ENCODE assay signal across 9 cellular contexts in the genomic region with DNA sequence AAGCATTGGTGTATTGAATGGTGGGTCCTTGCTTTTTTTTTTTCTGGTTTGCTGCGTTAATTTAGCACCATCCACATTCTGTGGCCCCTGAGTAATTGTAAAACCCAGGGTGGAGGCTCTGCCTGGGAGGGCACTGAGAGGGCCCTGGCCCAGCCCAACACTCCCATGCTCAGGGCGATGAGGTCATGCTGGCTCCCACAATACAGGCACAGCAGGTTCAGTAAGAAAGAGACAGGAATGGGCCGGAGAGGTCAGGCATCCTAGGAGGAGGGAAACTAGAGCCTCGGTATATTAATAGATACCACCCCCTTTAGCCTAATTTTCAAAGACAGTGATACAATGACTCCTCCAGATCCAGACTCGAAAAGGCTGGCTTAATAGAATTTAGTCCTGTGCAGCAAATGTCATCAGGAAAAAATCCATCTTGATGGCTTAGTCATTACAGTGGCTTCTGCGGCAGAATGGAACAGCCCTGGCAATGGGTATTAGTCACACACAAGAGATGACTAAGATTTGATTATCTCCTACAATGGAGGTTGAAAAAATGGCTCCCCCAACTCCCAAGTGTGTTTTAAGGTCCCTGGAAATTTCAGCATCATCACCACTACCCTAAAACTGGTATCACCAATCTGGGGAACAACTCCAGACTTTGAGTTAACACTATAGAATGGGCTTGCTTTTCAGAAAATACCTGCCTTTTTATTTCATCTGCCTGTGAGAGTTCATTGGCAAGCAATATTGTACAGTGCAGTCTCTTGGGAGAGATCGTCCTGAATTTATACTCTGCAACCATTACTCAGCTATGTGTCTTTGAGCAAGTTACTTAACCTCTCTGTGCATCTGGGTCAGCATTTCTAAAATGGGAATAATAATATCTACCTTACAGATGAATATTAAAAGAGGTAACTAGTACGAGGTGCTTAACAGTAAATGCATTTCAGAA. TPM values are rescaled to one million over a fixed set of nuclear protein-coding genes. Genes with fewer than 3 reads are reported as not detected.
DNase-seq lines count a peak whose midpoint lies in the region; ATAC-seq and TF ChIP-seq lines count a peak whose summit lies in the region.
"Had no signal": no experiment of that assay in that cellular context is flagged by ENCODE, and none has a peak within 500 bp of the region (broad histone marks: within the 10 kb centered on the region; RNA-seq: fewer than 3 reads in every experiment).

No MANE protein-coding gene starts in this region.

- BruUV-seq in PC-9 (replicated peaks; lab: Mats Ljungman, UMichigan): no TSS peak

- TF ChIP-seq POLR2A in vagina (IDR thresholded peaks at IDR 0.05): no peak

- intact Hi-C loops in PC-9 (cut with micrococcal nuclease; ENCODE audit: unreplicated experiment): loop anchor here (1.0 to 10.0 kb wide), 6 partner anchors 22 to 406 kb away; a partner anchor contains a TSS
- intact Hi-C loops in vagina (cut with DNase I): loop anchor here (10.0 kb wide), 1 partner anchor 46 kb away; a partner anchor contains a TSS

- no peak overlapping the region for H2AK5ac ChIP-seq in mesenchymal stem cell (ENCODE audit: low read length, severe bottlenecking)

- 5% methylated on average over 5 of the region's 8 CpGs for WGBS in mesenchymal stem cell

- H3K23ac ChIP-seq in mesenchymal stem cell (ENCODE audit: low read length in 2 of 2): no peak overlapping the region

- no peaks in the 10 kb centered on the region for H3K79me2 ChIP-seq in PC-9 (ENCODE audit: low read depth)

- H3K4ac ChIP-seq in mesenchymal stem cell (ENCODE audit: low read depth in 1 of 2, low read length in 2 of 2): peak overlapping the region; percentile 17 to 35

- H3K9ac ChIP-seq in mesenchymal stem cell (ENCODE audit: low read length): peak overlapping the region; percentile 73

- no peak for TF ChIP-seq CTCF in PC-9 (conservative IDR thresholded peaks at IDR 0.05)
- no peak for TF ChIP-seq CTCF in vagina (IDR thresholded peaks at IDR 0.05)

- H3K14ac ChIP-seq in mesenchymal stem cell (ENCODE audit: low read length in 2 of 2): no peak overlapping the region

- H4K20me1 ChIP-seq in PC-9 (ENCODE audit: insufficient read depth): no peaks in the 10 kb centered on the region

- no peaks in the 10 kb centered on the region for H3K9me2 ChIP-seq in PC-9 (ENCODE audit: insufficient read depth)

- H3K18ac ChIP-seq in mesenchymal stem cell (ENCODE audit: low read depth in 1 of 2, low read length in 2 of 2): peak overlapping the region; percentile 8 to 67

- no peak overlapping the region for H2AFZ ChIP-seq in PC-9
- no peak overlapping the region for H2AFZ ChIP-seq in mesenchymal stem cell (ENCODE audit: low read depth, low read length)

- peak overlapping the region in 1 of 2 experiments; percentile 45 for H2BK12ac ChIP-seq in mesenchymal stem cell (ENCODE audit: low read length in 2 of 2)

- no peak overlapping the region for H2BK120ac ChIP-seq in mesenchymal stem cell (ENCODE audit: low read depth, low read length)

- H3K27ac ChIP-seq in PC-9: peak overlapping the region; percentile 99
- H3K27ac ChIP-seq in mesenchymal stem cell (ENCODE audit: low read length, poor library complexity, severe bottlenecking): peak overlapping the region; percentile 87
- peak overlapping the region; percentile 80 for H3K27ac ChIP-seq in vagina

- H3K27me3 ChIP-seq in PC-9 (ENCODE audit: insufficient read depth, low read depth) (no peaks in the 10 kb centered on the region), mesenchymal stem cell (ENCODE audit: control insufficient read depth in 1 of 2, insufficient read depth in 1 of 2, low read length in 2 of 2) (no peaks in the 10 kb centered on the region), vagina (no peaks in the 10 kb centered on the region)

- H2BK15ac ChIP-seq in mesenchymal stem cell (ENCODE audit: low read depth, poor library complexity, severe bottlenecking): no peak overlapping the region

- no peak for ATAC-seq in GM21786 (IDR thresholded peaks at IDR 0.05; ENCODE audit: unreplicated experiment)

- peaks cover 78% of the 10 kb centered on the region for H3K4me1 ChIP-seq in PC-9 (replicated peaks; ENCODE audit: insufficient read depth)
- H3K4me1 ChIP-seq in mesenchymal stem cell (ENCODE audit: control insufficient read depth, insufficient read depth, low read depth, low read length): peaks cover 17% of the 10 kb centered on the region
- peaks cover 13% of the 10 kb centered on the region for H3K4me1 ChIP-seq in vagina

- peak; percentile 66 for DNase-seq in activated CD4-positive, alpha-beta T cell treated with anti-CD3 and anti-CD28 coated beads for 48 hours
- DNase-seq in activated CD4-positive, alpha-beta T cell treated with anti-CD3 and anti-CD28 coated beads, Interleukin-2, amount 50 U/mL, for 1 hour: no peak
- DNase-seq in PC-9 (peak; percentile 93 to 97), cerebellar cortex (ENCODE audit: low spot score) (peak; percentile 74), mesenchymal stem cell (peak; percentile 98), vagina (ENCODE audit: extremely low spot score in 2 of 2) (no peak), NCI-H187 (lab: John Stamatoyannopoulos, UW) (no peak)
- DNase-seq: DND-41 had no signal

- POLR2A ChIA-PET in PC-9 (lab: Charles Lee; ENCODE audit: unreplicated experiment): no interaction called here

- no peaks in the 10 kb centered on the region for H3K79me1 ChIP-seq in mesenchymal stem cell (replicated peaks; ENCODE audit: low read length, poor library complexity, severe bottlenecking)

- H4K91ac ChIP-seq in mesenchymal stem cell (ENCODE audit: low read length): no peak overlapping the region

- H3K9me3 ChIP-seq in PC-9 (ENCODE audit: insufficient read depth, low read depth) (no peaks in the 10 kb centered on the region), mesenchymal stem cell (ENCODE audit: control insufficient read depth, low read length) (no peaks in the 10 kb centered on the region), vagina (no peaks in the 10 kb centered on the region)

- CTCF ChIA-PET in PC-9 (lab: Charles Lee): no interaction called here

- no peak overlapping the region for H4K8ac ChIP-seq in mesenchymal stem cell (ENCODE audit: low read length)

- no peaks in the 10 kb centered on the region for H3K36me3 ChIP-seq in PC-9 (ENCODE audit: low read depth)
- no peaks in the 10 kb centered on the region for H3K36me3 ChIP-seq in mesenchymal stem cell (ENCODE audit: control insufficient read depth in 1 of 2, insufficient read depth in 2 of 2, low read depth in 1 of 2, low read length in 2 of 2)
- no peaks in the 10 kb centered on the region for H3K36me3 ChIP-seq in vagina

- H3K4me3 ChIP-seq in PC-9 (peak overlapping the region; percentile 45; the same call in 1 of the 2 replicates), mesenchymal stem cell (ENCODE audit: insufficient read depth in 1 of 2, low read depth in 1 of 2, low read length in 2 of 2) (no peak overlapping the region), vagina (no peak overlapping the region)

- H3F3A ChIP-seq in PC-9 (ENCODE audit: insufficient read depth, low read depth): peaks cover 49% of the 10 kb centered on the region

- peak overlapping the region; percentile 76 for H3K4me2 ChIP-seq in PC-9
- H3K4me2 ChIP-seq in mesenchymal stem cell (ENCODE audit: low read length, poor library complexity, severe bottlenecking): peak overlapping the region; percentile 54

- no peak overlapping the region for H2BK5ac ChIP-seq in mesenchymal stem cell (ENCODE audit: low read depth, low read length, poor library complexity, severe bottlenecking)

RNA-seq across cellular contexts. Expression of a gene that starts 43.9 kb away (rescaled TPM):
- total RNA-seq in PC-9 (2021) (13.6 and 14.1 TPM in 2 replicates), vagina (52.1 TPM)
- polyA plus RNA-seq in mesenchymal stem cell (2013, experiment 1 of 2): 4.3 TPM
- 5.7 TPM for polyA plus RNA-seq in mesenchymal stem cell (2013, experiment 2 of 2)

Comparison
In these comparisons a context has a peak if more than half of its experiments do, and no peak if none do; other contexts are left out.
1. DNase-seq: peak in activated CD4-positive, alpha-beta T cell treated with anti-CD3 and anti-CD28 coated beads for 48 hours (single experiment), PC-9 (2 of 2), cerebellar cortex (single experiment) and mesenchymal stem cell (single experiment); none in activated CD4-positive, alpha-beta T cell treated with anti-CD3 and anti-CD28 coated beads, Interleukin-2, amount 50 U/mL, for 1 hour (single experiment), vagina (0 of 2) and NCI-H187 (0 of 2).
2. Peak in every context shown above with its lines, with median percentiles within 50 percentile points of each other: H3K27ac ChIP-seq.